8 cellular contexts compared by ENCODE assay signal in genomic region chr12:82627799-82628198, GRCh38. TPM values are rescaled to one million over a fixed set of nuclear protein-coding genes. Genes with fewer than 3 reads are reported as not detected.
DNase-seq lines count a peak whose midpoint lies in the region; ATAC-seq and TF ChIP-seq lines count a peak whose summit lies in the region.

No MANE protein-coding gene starts in this region.

- peak; percentile 24; the same call in 1 of the 2 replicates for TF ChIP-seq CTCF in GM12874 (IDR thresholded peaks at IDR 0.05; ENCODE audit: insufficient read depth, low read depth, low read length)
- TF ChIP-seq CTCF in activated CD8-positive, alpha-beta T cell treated with anti-CD3 and anti-CD28 coated beads for 36 hours (IDR thresholded peaks at IDR 0.05), result no peak

- intact Hi-C loops in activated CD8-positive, alpha-beta T cell treated with anti-CD3 and anti-CD28 coated beads for 36 hours (cut with micrococcal nuclease), result no loop called here

- H3K36me3 Mint-ChIP-seq in activated CD8-positive, alpha-beta T cell treated with anti-CD3 and anti-CD28 coated beads for 36 hours (ENCODE audit: low read depth), result no peaks in the 10 kb centered on the region

- peak; percentile 76 for ATAC-seq in HG02870 (IDR thresholded peaks at IDR 0.05; ENCODE audit: unreplicated experiment)
- ATAC-seq in GM21723 (IDR thresholded peaks at IDR 0.05; ENCODE audit: unreplicated experiment), result no peak
- ATAC-seq in activated CD8-positive, alpha-beta T cell treated with anti-CD3 and anti-CD28 coated beads for 36 hours, result no peak

- CTCF ChIA-PET in activated CD8-positive, alpha-beta T cell treated with anti-CD3 and anti-CD28 coated beads for 36 hours (lab: Charles Lee), result no interaction called here

- H3K9me3 Mint-ChIP-seq in activated CD8-positive, alpha-beta T cell treated with anti-CD3 and anti-CD28 coated beads for 36 hours, result no peaks in the 10 kb centered on the region

- H3K4me3 Mint-ChIP-seq in activated CD8-positive, alpha-beta T cell treated with anti-CD3 and anti-CD28 coated beads for 36 hours, result no peak overlapping the region

- POLR2A ChIA-PET in activated CD8-positive, alpha-beta T cell treated with anti-CD3 and anti-CD28 coated beads for 36 hours (lab: Charles Lee), result no interaction called here

- no peak overlapping the region for H3K27ac Mint-ChIP-seq in activated CD8-positive, alpha-beta T cell treated with anti-CD3 and anti-CD28 coated beads for 36 hours

- H3K4me1 Mint-ChIP-seq in activated CD8-positive, alpha-beta T cell treated with anti-CD3 and anti-CD28 coated beads for 36 hours (ENCODE audit: low read depth), result no peaks in the 10 kb centered on the region

- no peaks in the 10 kb centered on the region for H3K27me3 Mint-ChIP-seq in activated CD8-positive, alpha-beta T cell treated with anti-CD3 and anti-CD28 coated beads for 36 hours

- peak; percentile 60 for DNase-seq in RKO (ENCODE audit: low spot score)
- DNase-seq in inferior parietal cortex (ENCODE audit: extremely low spot score), result peak; percentile 34
- no peak for DNase-seq in NK-92 treated with Interleukin-12 subunit alpha and Interleukin-12 subunit beta, amount 100 ng/mL, for 24 hours (lab: John Stamatoyannopoulos, UW)
- no peak for DNase-seq in NCI-H446 treated with DMSO at 0.1 percent for 48 hours (lab: John Stamatoyannopoulos, UW)
- DNase-seq in activated CD8-positive, alpha-beta T cell treated with anti-CD3 and anti-CD28 coated beads for 36 hours, result no peak

RNA-seq across cellular contexts. Expression of gene TMTC2, which starts 58.9 kb away (rescaled TPM):
- total RNA-seq in activated CD8-positive, alpha-beta T cell treated with anti-CD3 and anti-CD28 coated beads for 36 hours, result 1 to 10 TPM; 2.5 to 3.1 TPM

Comparison
In these comparisons a context has a peak if more than half of its experiments do, and no peak if none do; other contexts are left out.
1. DNase-seq: peak in RKO (single experiment) and inferior parietal cortex (single experiment); none in NK-92 treated with Interleukin-12 subunit alpha and Interleukin-12 subunit beta, amount 100 ng/mL, for 24 hours (single experiment), NCI-H446 treated with DMSO at 0.1 percent for 48 hours (single experiment) and activated CD8-positive, alpha-beta T cell treated with anti-CD3 and anti-CD28 coated beads for 36 hours (single experiment).